In the genomic region with DNA sequence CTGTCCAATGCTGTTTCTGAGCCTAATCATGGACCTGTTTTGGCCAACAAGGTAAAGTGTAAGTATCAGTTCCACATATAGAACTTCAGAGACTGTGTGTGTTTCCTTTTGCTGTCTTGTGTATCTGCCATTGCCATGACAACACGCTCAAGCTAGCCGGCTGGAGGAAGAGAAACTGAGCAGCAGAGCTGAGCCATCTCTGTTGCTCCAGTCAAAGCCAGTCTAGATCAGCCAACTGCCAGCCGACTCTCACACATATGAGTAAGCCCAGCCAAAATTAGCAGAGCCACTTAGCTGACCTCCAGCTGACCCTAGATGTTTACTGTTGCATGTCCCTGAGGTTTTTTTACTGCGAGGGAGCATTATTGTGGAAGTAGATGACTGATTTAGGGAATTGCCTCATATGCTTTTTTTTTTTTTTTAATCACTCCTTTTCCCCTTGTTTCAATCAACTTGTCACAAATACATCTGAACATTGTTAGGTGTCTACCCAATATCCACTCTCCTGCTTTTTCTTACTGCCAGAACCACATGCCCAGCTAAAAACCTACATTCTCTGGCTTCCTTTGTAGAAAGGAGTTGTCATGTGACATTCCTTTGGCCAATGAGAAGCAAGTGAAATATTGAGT, we compare ENCODE assay signal across 1 cellular context.
TF ChIP-seq lines count a peak whose summit lies in the region.

No MANE protein-coding gene starts in this region.

TF ChIP-seq in HEK293, 187 proteins besides CTCF, POLR2A, EP300 and RAD21 (continued from another document):
- TF ChIP-seq, protein P1, sequence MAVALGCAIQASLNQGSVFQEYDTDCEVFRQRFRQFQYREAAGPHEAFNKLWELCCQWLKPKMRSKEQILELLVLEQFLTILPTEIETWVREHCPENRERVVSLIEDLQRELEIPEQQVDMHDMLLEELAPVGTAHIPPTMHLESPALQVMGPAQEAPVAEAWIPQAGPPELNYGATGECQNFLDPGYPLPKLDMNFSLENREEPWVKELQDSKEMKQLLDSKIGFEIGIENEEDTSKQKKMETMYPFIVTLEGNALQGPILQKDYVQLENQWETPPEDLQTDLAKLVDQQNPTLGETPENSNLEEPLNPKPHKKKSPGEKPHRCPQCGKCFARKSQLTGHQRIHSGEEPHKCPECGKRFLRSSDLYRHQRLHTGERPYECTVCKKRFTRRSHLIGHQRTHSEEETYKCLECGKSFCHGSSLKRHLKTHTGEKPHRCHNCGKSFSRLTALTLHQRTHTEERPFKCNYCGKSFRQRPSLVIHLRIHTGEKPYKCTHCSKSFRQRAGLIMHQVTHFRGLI (tag by site-specific recombination; IDR thresholded peaks at IDR 0.05): 0 out of 2 replicates have a peak, but pooled peaks have one; percentile 29
- peak; percentile 95 for TF ChIP-seq SETDB1 (IDR thresholded peaks at IDR 0.05; ENCODE audit: insufficient read length, low read length)
TF ChIP-seq in HEK293: peak in this region for 5.
